ENCODE assay signal across 9 cellular contexts in the genomic region with DNA sequence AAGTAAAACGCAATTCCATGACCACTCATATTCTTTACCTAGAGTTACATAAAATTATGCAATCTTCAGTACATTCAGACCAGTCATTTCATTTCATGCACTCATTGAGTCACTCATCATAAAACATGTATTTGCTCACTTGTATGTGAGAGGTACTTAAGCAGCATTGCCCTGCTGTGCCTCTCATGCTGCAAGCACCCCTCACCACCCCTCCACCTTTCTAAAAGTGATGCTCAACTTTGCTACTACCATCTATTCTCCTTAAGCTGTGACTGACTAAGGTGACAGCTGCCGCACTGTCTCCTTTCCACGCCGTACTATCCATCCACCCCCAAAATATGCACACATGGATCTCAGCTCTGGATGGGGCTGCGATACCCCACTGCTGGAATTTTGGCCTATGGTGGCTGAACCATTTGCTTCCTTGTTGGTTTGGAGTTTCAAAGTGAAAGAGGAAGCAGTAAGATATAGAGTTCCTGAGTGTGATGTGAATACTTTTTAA. TPM values are rescaled to one million over a fixed set of nuclear protein-coding genes. Genes with fewer than 3 reads are reported as not detected.
DNase-seq lines count a peak whose midpoint lies in the region; ATAC-seq and TF ChIP-seq lines count a peak whose summit lies in the region.
"Had no signal": no experiment of that assay in that cellular context is flagged by ENCODE, and none has a peak within 500 bp of the region (broad histone marks: within the 10 kb centered on the region; RNA-seq: fewer than 3 reads in every experiment).

No MANE protein-coding gene starts in this region.

- H2BK20ac ChIP-seq in IMR-90 (ENCODE audit: low read depth, low read length): no peak overlapping the region

- H3K36me3 ChIP-seq in CD4-positive, CD25-positive, alpha-beta regulatory T cell (ENCODE audit: control insufficient read depth, insufficient read depth, low read length): peaks cover 30% of the 10 kb centered on the region
- H3K36me3 ChIP-seq in IMR-90 (ENCODE audit: control insufficient read depth, insufficient read depth, low read length): no peaks in the 10 kb centered on the region

- H2BK120ac ChIP-seq in IMR-90 (ENCODE audit: low read depth, low read length): no peak overlapping the region

- H3K4me1 Mint-ChIP-seq in CD4-positive, CD25-positive, alpha-beta regulatory T cell: peaks cover 40 to 91% (median 77%) of the 10 kb centered on the region in 4 donors
- H3K4me1 Mint-ChIP-seq in activated CD8-positive, alpha-beta T cell treated with anti-CD3 and anti-CD28 coated beads, Interleukin-2, amount 10 ng/mL, durations not matched to agents 7 days and 5 days (ENCODE audit: low read depth): peaks cover 87% of the 10 kb centered on the region

- no peak overlapping the region for H3K23ac ChIP-seq in IMR-90 (ENCODE audit: low read depth, low read length)

- H4K91ac ChIP-seq in IMR-90 (ENCODE audit: insufficient read depth, low read depth, low read length): no peak overlapping the region; the same call in 1 of the 2 replicates

- no peaks in the 10 kb centered on the region for H4K20me1 ChIP-seq in IMR-90 (ENCODE audit: insufficient read depth, low read length)

- H3K36me3 Mint-ChIP-seq in CD4-positive, CD25-positive, alpha-beta regulatory T cell: peaks cover 34% of the 10 kb centered on the region
- H3K36me3 Mint-ChIP-seq in activated CD8-positive, alpha-beta T cell treated with anti-CD3 and anti-CD28 coated beads, Interleukin-2, amount 10 ng/mL, durations not matched to agents 7 days and 5 days (ENCODE audit: low read depth): peaks cover 71% of the 10 kb centered on the region

- no peak overlapping the region for H2BK5ac ChIP-seq in IMR-90 (ENCODE audit: low read depth, low read length, poor library complexity, severe bottlenecking)

- H2AFZ ChIP-seq in IMR-90 (replicated peaks; ENCODE audit: low read length, poor library complexity): no peak overlapping the region

- H3K14ac ChIP-seq in IMR-90 (replicated peaks; ENCODE audit: low read depth, low read length): no peak overlapping the region

- POLR2A ChIA-PET in IMR-90 (lab: Charles Lee; ENCODE audit: unreplicated experiment): no interaction called here
- POLR2A ChIA-PET in activated CD8-positive, alpha-beta T cell treated with anti-CD3 and anti-CD28 coated beads, Interleukin-2, amount 10 ng/mL, durations not matched to agents 7 days and 5 days (lab: Charles Lee): interaction anchor here (0.6 to 2.7 kb wide), 6 partner anchors 8 to 26 kb away, joined by 3 to 10 read pairs (median 8); no protein-coding TSS in a partner anchor

- H3K27me3 Mint-ChIP-seq in CD4-positive, CD25-positive, alpha-beta regulatory T cell: no peaks in the 10 kb centered on the region
- H3K27me3 Mint-ChIP-seq in activated CD8-positive, alpha-beta T cell treated with anti-CD3 and anti-CD28 coated beads, Interleukin-2, amount 10 ng/mL, durations not matched to agents 7 days and 5 days (ENCODE audit: low read depth): no peaks in the 10 kb centered on the region

- peak overlapping the region; percentile 7; the same call in 1 of the 2 replicates for H3K18ac ChIP-seq in IMR-90 (ENCODE audit: low read depth, low read length)

- peak overlapping the region in 3 of 4 donors; percentile 62 to 81 (median 69) for H3K4me3 Mint-ChIP-seq in CD4-positive, CD25-positive, alpha-beta regulatory T cell
- peak overlapping the region; percentile 27 for H3K4me3 Mint-ChIP-seq in activated CD8-positive, alpha-beta T cell treated with anti-CD3 and anti-CD28 coated beads, Interleukin-2, amount 10 ng/mL, durations not matched to agents 7 days and 5 days

- peaks cover 99% of the 10 kb centered on the region for H3K4me1 ChIP-seq in CD4-positive, CD25-positive, alpha-beta regulatory T cell (ENCODE audit: control insufficient read depth, insufficient read depth, low read length, poor library complexity, severe bottlenecking)
- peaks cover 9% of the 10 kb centered on the region for H3K4me1 ChIP-seq in IMR-90 (ENCODE audit: control insufficient read depth, insufficient read depth, low read length)

- WGBS in IMR-90 (ENCODE audit: extremely low coverage in 2 of 2, insufficient read length in 1 of 2), 2 experiments: no CpG with 5 or more reads among the region's 5 CpGs

- no peak overlapping the region for H2BK15ac ChIP-seq in IMR-90 (ENCODE audit: low read depth, low read length)

- no peaks in the 10 kb centered on the region for H3K27me3 ChIP-seq in CD4-positive, CD25-positive, alpha-beta regulatory T cell (ENCODE audit: control insufficient read depth, insufficient read depth, low read length)
- no peaks in the 10 kb centered on the region for H3K27me3 ChIP-seq in IMR-90 (ENCODE audit: control insufficient read depth, insufficient read depth, low read length)

- no peak for TF ChIP-seq CTCF in IMR-90 (conservative IDR thresholded peaks at IDR 0.05; ENCODE audit: low read depth, low read length)

- TF ChIP-seq POLR2A in IMR-90 (IDR thresholded peaks at IDR 0.05; ENCODE audit: low read depth, low read length): no peak

- peak overlapping the region; percentile 100 for H3K4me3 ChIP-seq in CD4-positive, CD25-positive, alpha-beta regulatory T cell (ENCODE audit: low read depth, low read length)
- H3K4me3 ChIP-seq in IMR-90 (ENCODE audit: insufficient read depth, low read depth, low read length): no peak overlapping the region

- H3K56ac ChIP-seq in IMR-90 (ENCODE audit: extremely low read depth, insufficient read depth, low read length): no peak overlapping the region

- H3K27ac ChIP-seq in CD4-positive, CD25-positive, alpha-beta regulatory T cell (ENCODE audit: insufficient read depth, low read length, poor library complexity, severe bottlenecking): peak overlapping the region; percentile 88
- no peak overlapping the region for H3K27ac ChIP-seq in IMR-90 (ENCODE audit: insufficient read depth, low read length)

- intact Hi-C loops in IMR-90 (cut with micrococcal nuclease): no loop called here
- intact Hi-C loops in left colon (cut with DNase I, micrococcal nuclease): no loop called here

- peak overlapping the region; percentile 12; the same call in 1 of the 2 replicates for H2AK5ac ChIP-seq in IMR-90 (ENCODE audit: low read depth, low read length)

- H2AK9ac ChIP-seq in IMR-90 (replicated peaks; ENCODE audit: low read depth, low read length, poor library complexity): no peak overlapping the region

- peak overlapping the region in 2 of 3 donors; percentile 85 to 88 for H3K27ac Mint-ChIP-seq in CD4-positive, CD25-positive, alpha-beta regulatory T cell
- H3K27ac Mint-ChIP-seq in activated CD8-positive, alpha-beta T cell treated with anti-CD3 and anti-CD28 coated beads, Interleukin-2, amount 10 ng/mL, durations not matched to agents 7 days and 5 days: peak overlapping the region; percentile 59

- no peak overlapping the region for H3K4ac ChIP-seq in IMR-90 (ENCODE audit: low read depth, low read length)

- dilution Hi-C loops in IMR-90 (cut with HindIII; ENCODE audit: low sequenced_read_pairs, unreplicated experiment): no loop called here

- CTCF ChIA-PET in IMR-90 (lab: Yijun Ruan, JAX): interaction anchor here (1.1 to 2.9 kb wide), 4 partner anchors 9 to 279 kb away, joined by 3 to 12 read pairs (median 4); no protein-coding TSS in a partner anchor
- CTCF ChIA-PET in activated CD8-positive, alpha-beta T cell treated with anti-CD3 and anti-CD28 coated beads, Interleukin-2, amount 10 ng/mL, durations not matched to agents 7 days and 5 days (lab: Charles Lee): interaction anchor here (0.8 to 18.9 kb wide), 13 partner anchors 9 to 278 kb away, joined by 3 to 449 read pairs (median 7); partner anchors contain the start of genes APLF and FBXO48

- no peak overlapping the region for H3K4me2 ChIP-seq in IMR-90 (ENCODE audit: low read depth, low read length)

- no peaks in the 10 kb centered on the region for H3K79me1 ChIP-seq in IMR-90 (ENCODE audit: low read depth in 1 of 2, low read length in 2 of 2)

- peaks cover 5% of the 10 kb centered on the region; the same call in 1 of the 2 replicates for H3K9me1 ChIP-seq in IMR-90 (ENCODE audit: insufficient read depth, low read length)

- TF ChIP-seq RAD21 in IMR-90 (IDR thresholded peaks at IDR 0.05; ENCODE audit: low read length): no peak

- H3K9me3 ChIP-seq in CD4-positive, CD25-positive, alpha-beta regulatory T cell (ENCODE audit: control insufficient read depth in 2 of 2, low read length in 2 of 2): no peaks in the 10 kb centered on the region
- no peaks in the 10 kb centered on the region for H3K9me3 ChIP-seq in IMR-90 (ENCODE audit: control insufficient read depth, insufficient read depth, low read length)

- in situ Hi-C loops in IMR-90 (cut with MboI; ENCODE audit: low sequenced_read_pairs): no loop called here

- peak overlapping the region in 1 of 2 experiments; percentile 32; a peak in 1 of 4 replicates for H4K8ac ChIP-seq in IMR-90 (ENCODE audit: low read depth in 2 of 2, low read length in 2 of 2)

- no peak overlapping the region for H3K9ac ChIP-seq in IMR-90 (ENCODE audit: low read depth, low read length)

- no TSS peak for BruUV-seq in IMR-90 (replicated peaks; lab: Mats Ljungman, UMichigan)

- no peak for ATAC-seq in CD4-positive, CD25-positive, alpha-beta regulatory T cell (ENCODE audit: low read depth in 2 of 2)
- ATAC-seq in IMR-90 (ENCODE audit: low read depth) (no peak), left colon (peak; percentile 33), GM21390 (IDR thresholded peaks at IDR 0.05; ENCODE audit: unreplicated experiment) (no peak), GM18519 (IDR thresholded peaks at IDR 0.05; ENCODE audit: low FRiP score, unreplicated experiment) (no peak), GM19395 (IDR thresholded peaks at IDR 0.05; ENCODE audit: unreplicated experiment) (no peak)
- ATAC-seq in activated CD8-positive, alpha-beta T cell treated with anti-CD3 and anti-CD28 coated beads, Interleukin-2, amount 10 ng/mL, durations not matched to agents 7 days and 5 days: no peak

- no peak overlapping the region for H4K5ac ChIP-seq in IMR-90 (ENCODE audit: low read depth, low read length)

- H3K9me3 Mint-ChIP-seq in CD4-positive, CD25-positive, alpha-beta regulatory T cell: no peaks in the 10 kb centered on the region
- no peaks in the 10 kb centered on the region for H3K9me3 Mint-ChIP-seq in activated CD8-positive, alpha-beta T cell treated with anti-CD3 and anti-CD28 coated beads, Interleukin-2, amount 10 ng/mL, durations not matched to agents 7 days and 5 days (ENCODE audit: insufficient read depth)

- no peak for DNase-seq in CD4-positive, CD25-positive, alpha-beta regulatory T cell
- DNase-seq in IMR-90 (peak; percentile 30), left colon (no peak), NCI-H2029 treated with DMSO at 0.1 percent for 48 hours (lab: John Stamatoyannopoulos, UW) (no peak)
- peak; percentile 19 for DNase-seq in activated CD8-positive, alpha-beta T cell treated with anti-CD3 and anti-CD28 coated beads, Interleukin-2, amount 10 ng/mL, durations not matched to agents 7 days and 5 days
- DNase-seq: NCI-H774 had no signal

RNA-seq across cellular contexts. Expression of gene ARHGAP25, which starts 7.2 kb away (rescaled TPM):
- total RNA-seq in CD4-positive, CD25-positive, alpha-beta regulatory T cell: 142 TPM
- polyA plus RNA-seq in CD4-positive, CD25-positive, alpha-beta regulatory T cell: 100 to 1,000 TPM in 3 of 4 donors, 10 to 100 TPM in 1; 97.8 to 148 (median 124) TPM
- 0.28 and 0.36 TPM in 2 replicates for total RNA-seq in IMR-90 (2012; rRNA removed)
- 0.27 and 0.29 TPM in 2 replicates for polyA plus RNA-seq in IMR-90 (2012; rRNA removed)
- polyA plus RNA-seq in IMR-90 (2012; cell fraction: cytosol; rRNA removed): 0.24 and 0.30 TPM in 2 replicates
- 0.14 and 0.45 TPM in 2 replicates for polyA plus RNA-seq in IMR-90 (2012; cell fraction: nucleus; rRNA removed; ENCODE audit: low replicate concordance)
- 10 to 100 TPM; 68.2 to 68.7 TPM for total RNA-seq in activated CD8-positive, alpha-beta T cell treated with anti-CD3 and anti-CD28 coated beads, Interleukin-2, amount 10 ng/mL, durations not matched to agents 7 days and 5 days
- 1 to 10 TPM; 3.7 to 7.0 TPM for total RNA-seq in left colon

Comparison
In these comparisons a context has a peak if more than half of its experiments do, and no peak if none do; other contexts are left out.
1. DNase-seq: peak in IMR-90 (single experiment) and activated CD8-positive, alpha-beta T cell treated with anti-CD3 and anti-CD28 coated beads, Interleukin-2, amount 10 ng/mL, durations not matched to agents 7 days and 5 days (single experiment); none in CD4-positive, CD25-positive, alpha-beta regulatory T cell (0 of 3), left colon (0 of 2) and NCI-H2029 treated with DMSO at 0.1 percent for 48 hours (single experiment).
2. RNA of gene ARHGAP25, which starts 7.2 kb away (total RNA-seq): 142 TPM in CD4-positive, CD25-positive, alpha-beta regulatory T cell (single experiment) and 68.2 to 68.7 TPM in activated CD8-positive, alpha-beta T cell treated with anti-CD3 and anti-CD28 coated beads, Interleukin-2, amount 10 ng/mL, durations not matched to agents 7 days and 5 days; 3.7 to 7.0 TPM in left colon and 0.28 to 0.36 TPM in IMR-90; every median in the first group is over 4 times any median in the second.